9 cellular contexts compared by ENCODE assay signal in the genomic region with DNA sequence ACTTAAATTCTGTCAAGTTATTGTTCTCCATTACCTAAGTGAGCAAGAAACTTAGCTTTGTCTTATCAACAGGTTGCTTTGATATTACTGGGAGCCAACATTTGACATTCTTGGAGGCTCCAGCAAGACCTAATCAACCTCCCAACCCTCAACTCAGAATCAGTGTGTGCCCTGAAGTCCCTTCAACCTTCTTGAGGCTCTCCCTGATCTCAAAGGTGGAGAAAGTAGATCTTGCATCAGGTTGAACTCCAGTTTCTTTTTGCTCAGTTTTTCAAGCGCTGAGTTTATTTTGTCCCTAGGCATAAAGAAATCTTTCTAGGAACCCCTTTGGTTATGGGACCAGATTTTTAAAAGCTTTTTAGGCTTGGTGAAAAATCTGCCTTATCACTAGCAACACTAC. TPM values are rescaled to one million over a fixed set of nuclear protein-coding genes. Genes with fewer than 3 reads are reported as not detected.
DNase-seq lines count a peak whose midpoint lies in the region; ATAC-seq, FAIRE-seq and TF ChIP-seq lines count a peak whose summit lies in the region.
"Had no signal": no experiment of that assay in that cellular context is flagged by ENCODE, and none has a peak within 500 bp of the region (broad histone marks: within the 10 kb centered on the region; RNA-seq: fewer than 3 reads in every experiment).

No MANE protein-coding gene starts in this region.

- peak overlapping the region; percentile 79 for H3K4me2 ChIP-seq in OCI-LY3 (ENCODE audit: low read length)

- H3K36me3 Mint-ChIP-seq in Caco-2 (ENCODE audit: insufficient read depth, unreplicated experiment): peaks cover 47% of the 10 kb centered on the region

- H3K4me3 ChIP-seq in Caco-2 (ENCODE audit: low read depth, low read length) (peak overlapping the region; percentile 55), OCI-LY3 (ENCODE audit: low read length) (peak overlapping the region; percentile 89), pancreas (peak overlapping the region in 3 of 4 donors; percentile 29 to 77 (median 48))
- H3K4me3 ChIP-seq in effector memory CD4-positive, alpha-beta T cell (ENCODE audit: insufficient read depth, low read depth, low read length, poor library complexity, severe bottlenecking): peak overlapping the region; percentile 94

- no peak for DNase-seq in Caco-2
- DNase-seq in effector memory CD4-positive, alpha-beta T cell: no peak
- DNase-seq in pancreas: no peak
- no peak for DNase-seq in NCI-H1436 (lab: John Stamatoyannopoulos, UW)
- no peak for DNase-seq in cerebellar nuclear complex (lab: John Stamatoyannopoulos, UW)
- no peak for DNase-seq in NCI-H2081 (lab: John Stamatoyannopoulos, UW)

- intact Hi-C loops in Caco-2 (cut with micrococcal nuclease; ENCODE audit: unreplicated experiment): loop anchor here (1.0 to 10.0 kb wide), 3 partner anchors 217 to 472 kb away; no protein-coding TSS in a partner anchor
- intact Hi-C loops in pancreas (cut with DNase I): no loop called here

- peak overlapping the region; percentile 94 for H3K27ac Mint-ChIP-seq in Caco-2 (ENCODE audit: unreplicated experiment)

- H3K9ac ChIP-seq in OCI-LY3 (ENCODE audit: low read length): peak overlapping the region; percentile 85

- H3K36me3 ChIP-seq in Caco-2 (ENCODE audit: control insufficient read depth, insufficient read depth, low read length) (peaks cover 1% of the 10 kb centered on the region), OCI-LY3 (replicated peaks; ENCODE audit: low read depth, low read length) (peaks cover 27% of the 10 kb centered on the region), pancreas (peaks cover 0 to 2% (median 0%) of the 10 kb centered on the region in 3 donors)
- H3K36me3 ChIP-seq in effector memory CD4-positive, alpha-beta T cell (ENCODE audit: control insufficient read depth, insufficient read depth, low read length): no peaks in the 10 kb centered on the region

- H3K27ac ChIP-seq in OCI-LY3 (ENCODE audit: low read length): peak overlapping the region; percentile 79
- H3K27ac ChIP-seq in effector memory CD4-positive, alpha-beta T cell (ENCODE audit: insufficient read depth, low read length, poor library complexity, severe bottlenecking): peak overlapping the region; percentile 91
- H3K27ac ChIP-seq in pancreas: peak overlapping the region; percentile 15 to 94 (median 60)

- H3K9me3 Mint-ChIP-seq in Caco-2 (ENCODE audit: unreplicated experiment): no peaks in the 10 kb centered on the region

- H2AFZ ChIP-seq in OCI-LY3 (ENCODE audit: low read depth, low read length): peak overlapping the region; percentile 91

- no peaks in the 10 kb centered on the region for H4K20me1 ChIP-seq in OCI-LY3 (ENCODE audit: insufficient read depth, low read length)

- H3K27me3 ChIP-seq in Caco-2 (replicated peaks; ENCODE audit: control insufficient read depth, insufficient read depth, low read length): no peaks in the 10 kb centered on the region
- no peaks in the 10 kb centered on the region for H3K27me3 ChIP-seq in OCI-LY3 (ENCODE audit: low read depth, low read length)
- H3K27me3 ChIP-seq in effector memory CD4-positive, alpha-beta T cell (replicated peaks; ENCODE audit: control insufficient read depth, insufficient read depth, low read length, poor library complexity, severe bottlenecking): no peaks in the 10 kb centered on the region
- no peaks in the 10 kb centered on the region for H3K27me3 ChIP-seq in pancreas

- 88 to 91% methylated on average over 1 of the region's 1 CpG for WGBS in pancreas, 2 donors

- POLR2A ChIA-PET in Caco-2 (lab: Charles Lee): interaction anchor here (0.6 to 1.9 kb wide), 8 partner anchors 10 to 217 kb away, joined by 3 to 15 read pairs (median 4); a partner anchor contains a TSS

- no peaks in the 10 kb centered on the region for H3K9me3 ChIP-seq in Caco-2
- no peaks in the 10 kb centered on the region for H3K9me3 ChIP-seq in OCI-LY3 (ENCODE audit: insufficient read depth, low read length)
- H3K9me3 ChIP-seq in effector memory CD4-positive, alpha-beta T cell (ENCODE audit: control insufficient read depth, low read length): no peaks in the 10 kb centered on the region
- no peaks in the 10 kb centered on the region for H3K9me3 ChIP-seq in pancreas

- H3K79me2 ChIP-seq in OCI-LY3 (ENCODE audit: low read length): peaks cover 24% of the 10 kb centered on the region

- no peaks in the 10 kb centered on the region for H3K27me3 Mint-ChIP-seq in Caco-2 (ENCODE audit: insufficient read depth, unreplicated experiment)

- no peak for TF ChIP-seq CTCF in Caco-2 (IDR thresholded peaks at IDR 0.05; ENCODE audit: insufficient read depth in 1 of 2, low read depth in 1 of 2, low read length in 1 of 2, severe bottlenecking in 1 of 2, unreplicated experiment in 1 of 2)
- no peak for TF ChIP-seq CTCF in OCI-LY3 (IDR thresholded peaks at IDR 0.05; ENCODE audit: low read depth, low read length)
- TF ChIP-seq CTCF in pancreas (IDR thresholded peaks at IDR 0.05): no peak

- H3K4me3 Mint-ChIP-seq in Caco-2 (ENCODE audit: unreplicated experiment): peak overlapping the region; percentile 98

- ATAC-seq in pancreas (no peak), HG03439 (IDR thresholded peaks at IDR 0.05; ENCODE audit: unreplicated experiment) (no peak)

- H3K4me1 ChIP-seq in Caco-2: peaks cover 21% of the 10 kb centered on the region
- peaks cover 23% of the 10 kb centered on the region for H3K4me1 ChIP-seq in OCI-LY3 (ENCODE audit: low read length)
- peaks cover 17% of the 10 kb centered on the region for H3K4me1 ChIP-seq in effector memory CD4-positive, alpha-beta T cell (ENCODE audit: control insufficient read depth, insufficient read depth, low read length, poor library complexity, severe bottlenecking)
- H3K4me1 ChIP-seq in pancreas: peaks cover 0 to 14% (median 8%) of the 10 kb centered on the region in 3 donors

- FAIRE-seq in pancreas (lab: Jason Lieb, UNC): no peak

- CTCF ChIA-PET in Caco-2 (lab: Charles Lee): interaction anchor here (0.6 to 2.2 kb wide), 9 partner anchors 9 to 63 kb away, joined by 3 to 21 read pairs (median 6); a partner anchor contains a TSS

- peaks cover 47% of the 10 kb centered on the region for H3K4me1 Mint-ChIP-seq in Caco-2 (ENCODE audit: low read depth, unreplicated experiment)

- no TSS peak for BruUV-seq in Caco-2 (replicated peaks; lab: Mats Ljungman, UMichigan)

RNA-seq across cellular contexts. Expression of a gene that starts 1.4 kb away (rescaled TPM):
- total RNA-seq in Caco-2 (2022): 76.1 and 78.8 TPM in 2 replicates
- 10 to 100 TPM in 2 of 6 donors, 1 to 10 TPM in 4; 3.9 to 25.1 (median 8.1) TPM for total RNA-seq in pancreas
- polyA plus RNA-seq in pancreas: 10 to 100 TPM; 19.7 to 25.1 TPM

RNA-seq across cellular contexts. Expression of a gene that starts 27.8 kb away (rescaled TPM):
- total RNA-seq in Caco-2 (2022) (85.6 and 96.7 TPM in 2 replicates), pancreas (10 to 100 TPM in 2 of 6 donors, 1 to 10 TPM in 4; 5.9 to 16.3 (median 8.3) TPM)
- polyA plus RNA-seq in pancreas: 10 to 100 TPM in 1 of 2 donors, 1 to 10 TPM in 1; 9.0 to 12.3 TPM

RNA-seq across cellular contexts. Expression of a gene that starts 37.1 kb away (rescaled TPM):
- 49.3 and 55.8 TPM in 2 replicates for total RNA-seq in Caco-2 (2022)
- under 1 TPM in 5 of 6 donors, not detected in 1; 0.12 to 0.73 (median 0.20) TPM for total RNA-seq in pancreas
- under 1 TPM; 0.05 to 0.15 TPM for polyA plus RNA-seq in pancreas

RNA-seq across cellular contexts. Expression of a gene that starts 58.0 kb away (rescaled TPM):
- total RNA-seq in Caco-2 (2022): not detected in 2 replicates
- total RNA-seq in pancreas: not detected
- not detected for polyA plus RNA-seq in pancreas
- total RNA-seq: temporal lobe had no signal

Comparison
In these comparisons a context has a peak if more than half of its experiments do, and no peak if none do; other contexts are left out.
1. RNA of a gene that starts 37.1 kb away (total RNA-seq): 49.3 to 55.8 TPM in Caco-2; 0.12 to 0.73 TPM in pancreas; every median in the first group is over 10 times any median in the second.
2. Peak in every context shown above with its lines, with median percentiles within 50 percentile points of each other: H3K4me3 ChIP-seq and H3K27ac ChIP-seq.